6 cellular contexts compared by ENCODE assay signal in genomic region chr11:32119139-32119538, GRCh38. TPM values are rescaled to one million over a fixed set of nuclear protein-coding genes. Genes with fewer than 3 reads are reported as not detected.
DNase-seq lines count a peak whose midpoint lies in the region; ATAC-seq, FAIRE-seq and TF ChIP-seq lines count a peak whose summit lies in the region.
"Not testable (repeated sequence)": the region's sequence is repeated elsewhere in the genome, so short reads cannot be mapped to it uniquely, and the experiment has no call there.

No MANE protein-coding gene starts in this region.

- 0 out of 2 replicates have a peak, but pooled peaks cover 13% of the 10 kb centered on the region for H3K27me3 ChIP-seq in ACC112 (ENCODE audit: insufficient read depth, low read length)
- not testable (repeated sequence) for H3K27me3 ChIP-seq in HCT116 (ENCODE audit: insufficient read depth, low read length); PC-3 (ENCODE audit: low read length); astrocyte (ENCODE audit: insufficient read depth, low read length); mammary epithelial cell (ENCODE audit: insufficient read depth, low read length)
- peaks cover 1 to 46% of the 10 kb centered on the region in 2 experiments; a peak in 3 of 5 replicates for H3K27me3 ChIP-seq in HepG2 (ENCODE audit: control insufficient read depth in 1 of 2, insufficient read depth in 2 of 2, low read length in 2 of 2)

- not testable (repeated sequence) for H3K4me3 ChIP-seq in ACC112 (ENCODE audit: low read depth, low read length); PC-3 (ENCODE audit: low read length); astrocyte (ENCODE audit: insufficient read depth, low read depth, low read length); mammary epithelial cell (replicated peaks in 1 of 3; ENCODE audit: insufficient read depth in 1 of 3, low read depth in 2 of 3, low read length in 3 of 3); HepG2 (replicated peaks in 1 of 3; ENCODE audit: insufficient read depth in 1 of 3, low read depth in 2 of 3, low read length in 3 of 3)
- peak overlapping the region in 1 of 2 experiments; percentile 54; a peak in 1 of 4 replicates for H3K4me3 ChIP-seq in HCT116 (replicated peaks in 1 of 2; ENCODE audit: low read depth in 1 of 2, low read length in 2 of 2)

- BruUV-seq in HCT116 (replicated peaks; lab: Mats Ljungman, UMichigan); PC-3 (replicated peaks; lab: Mats Ljungman, UMichigan); mammary epithelial cell (replicated peaks; lab: Mats Ljungman, UMichigan); HepG2 (replicated peaks; lab: Mats Ljungman, UMichigan): not testable (repeated sequence)

- not testable (repeated sequence) for TF ChIP-seq CTCF in HCT116 (IDR thresholded peaks at IDR 0.05 in 2 of 3, conservative IDR thresholded peaks at IDR 0.05 in 1 of 3; ENCODE audit: borderline replicate concordance in 1 of 3, insufficient read depth in 1 of 3, low read depth in 2 of 3, low read length in 2 of 3); PC-3 (conservative IDR thresholded peaks at IDR 0.05; ENCODE audit: low read depth, low read length); astrocyte (IDR thresholded peaks at IDR 0.05; ENCODE audit: insufficient read depth, low read depth, low read length); mammary epithelial cell (conservative IDR thresholded peaks at IDR 0.05 in 1 of 2, IDR thresholded peaks at IDR 0.05 in 1 of 2; ENCODE audit: extremely low read depth in 1 of 2, insufficient read depth in 1 of 2, low read depth in 1 of 2, low read length in 2 of 2); HepG2 (CRISPR knock-in tag; IDR thresholded peaks at IDR 0.05)

- H4K20me1 ChIP-seq in HCT116 (ENCODE audit: insufficient read depth); PC-3 (ENCODE audit: low read length); astrocyte (ENCODE audit: insufficient read depth, low read length); mammary epithelial cell (ENCODE audit: insufficient read depth, low read length); HepG2 (ENCODE audit: insufficient read depth, low read length): not testable (repeated sequence)

- 92% methylated on average over 5 of the region's 5 CpGs for WGBS in mammary epithelial cell (ENCODE audit: low coverage, missing lambda C conversion rate)
- WGBS in HepG2 (ENCODE audit: low lambda C conversion rate), result 24% methylated on average over 5 of the region's 5 CpGs

- in situ Hi-C loops in mammary epithelial cell (cut with MboI; ENCODE audit: low sequenced_read_pairs in 2 of 2); HepG2 (cut with HindIII; ENCODE audit: extremely low pct_ligation_motif_present, low pct_unique_long_range_greater_than_20kb): not testable (repeated sequence)

- H3K27ac ChIP-seq in ACC112 (ENCODE audit: low read depth, low read length) (peak overlapping the region; percentile 35; the same call in 1 of the 2 replicates), HCT116 (ENCODE audit: low read depth, low read length) (peak overlapping the region; percentile 77; the same call in 1 of the 2 replicates), PC-3 (ENCODE audit: low read length) (peak overlapping the region; percentile 89), astrocyte (ENCODE audit: low read depth, low read length) (peak overlapping the region; percentile 47), mammary epithelial cell (ENCODE audit: insufficient read depth, low read depth, low read length) (peak overlapping the region; percentile 25)
- not testable (repeated sequence) for H3K27ac ChIP-seq in HepG2 (ENCODE audit: extremely low read length, insufficient read depth, low read length)

- not testable (repeated sequence) for H3K4me1 ChIP-seq in ACC112 (ENCODE audit: control insufficient read depth, insufficient read depth, low read length, unreplicated experiment); astrocyte (ENCODE audit: insufficient read depth, low read length)
- H3K4me1 ChIP-seq in HCT116 (ENCODE audit: control insufficient read depth in 1 of 2, insufficient read depth in 2 of 2, low read length in 2 of 2), result peaks cover 11 to 27% of the 10 kb centered on the region in 2 experiments
- H3K4me1 ChIP-seq in PC-3 (ENCODE audit: insufficient read depth, low read length), result peaks cover 16% of the 10 kb centered on the region
- H3K4me1 ChIP-seq in mammary epithelial cell (ENCODE audit: insufficient read depth, low read length), result peaks cover 10% of the 10 kb centered on the region
- peaks cover 12% of the 10 kb centered on the region for H3K4me1 ChIP-seq in HepG2 (ENCODE audit: insufficient read depth, low read length)

- not testable (repeated sequence) for H3K9ac ChIP-seq in HCT116 (ENCODE audit: low read length); astrocyte (ENCODE audit: low read length); mammary epithelial cell (ENCODE audit: insufficient read depth, low read length); HepG2 (ENCODE audit: insufficient read depth, low read depth, low read length)
- H3K9ac ChIP-seq in PC-3 (ENCODE audit: low read length), result peak overlapping the region; percentile 37; the same call in 1 of the 2 replicates

- CTCF ChIA-PET in HCT116 (lab: Charles Lee); PC-3 (lab: Charles Lee); HepG2 (lab: Yijun Ruan, JAX; ENCODE audit: low intra/inter-chr PET ratio, low total read pairs): not testable (repeated sequence)
- CTCF ChIA-PET in mammary epithelial cell (lab: Charles Lee; ENCODE audit: low non-redundant PET), result interaction anchor here (0.5 kb wide), 1 partner anchor 703 kb away, joined by 3 read pairs; no protein-coding TSS in a partner anchor

- not testable (repeated sequence) for H3K9me2 ChIP-seq in HCT116 (ENCODE audit: insufficient read depth); PC-3 (replicated peaks; ENCODE audit: low read length)

- H2AFZ ChIP-seq in ACC112 (ENCODE audit: low read length, unreplicated experiment); PC-3 (ENCODE audit: low read length); astrocyte (ENCODE audit: low read depth, low read length); mammary epithelial cell (ENCODE audit: low read depth, low read length); HepG2 (ENCODE audit: low read length): not testable (repeated sequence)
- H2AFZ ChIP-seq in HCT116 (ENCODE audit: low read depth, low read length, poor library complexity, severe bottlenecking), result peak overlapping the region; percentile 13

- POLR2A ChIA-PET in HCT116 (lab: Charles Lee); PC-3 (lab: Charles Lee; ENCODE audit: unreplicated experiment); HepG2 (lab: Yijun Ruan, JAX): not testable (repeated sequence)

- intact Hi-C loops in HCT116 (cut with micrococcal nuclease); PC-3 (cut with micrococcal nuclease); mammary epithelial cell (cut with micrococcal nuclease); HepG2 (cut with micrococcal nuclease; ENCODE audit: unreplicated experiment): not testable (repeated sequence)

- not testable (repeated sequence) for H3K79me2 ChIP-seq in ACC112 (ENCODE audit: control insufficient read depth, insufficient read depth, low read length, unreplicated experiment); HCT116 (ENCODE audit: insufficient read depth, low read length); PC-3 (ENCODE audit: low read length); astrocyte (ENCODE audit: insufficient read depth, low read length); mammary epithelial cell (ENCODE audit: insufficient read depth, low read length); HepG2 (ENCODE audit: insufficient read depth, low read length)

- not testable (repeated sequence) for DNase-seq in HCT116 (ENCODE audit: low read depth, low spot score); PC-3; astrocyte (ENCODE audit: low read depth); mammary epithelial cell; HepG2 (ENCODE audit: low spot score)

- not testable (repeated sequence) for TF ChIP-seq EP300 in HepG2 (IDR thresholded peaks at IDR 0.05; ENCODE audit: low read depth in 2 of 2, low read length in 2 of 2); HepG2 (CRISPR knock-in tag; IDR thresholded peaks at IDR 0.05; ENCODE audit: borderline replicate concordance)

- H3K4me3 Mint-ChIP-seq in astrocyte (ENCODE audit: unreplicated experiment), result not testable (repeated sequence)

- not testable (repeated sequence) for H3K27ac Mint-ChIP-seq in astrocyte (ENCODE audit: unreplicated experiment)

- not testable (repeated sequence) for ATAC-seq in HCT116, PC-3, HepG2

- H3F3A ChIP-seq in PC-3 (ENCODE audit: low read length, unreplicated experiment), result not testable (repeated sequence)

- H3K4me1 Mint-ChIP-seq in astrocyte (ENCODE audit: low read depth, unreplicated experiment), result not testable (repeated sequence)

- H3K4me2 ChIP-seq in HCT116 (ENCODE audit: low read length) (peak overlapping the region; percentile 76), PC-3 (ENCODE audit: low read length) (peak overlapping the region; percentile 63), astrocyte (ENCODE audit: low read length) (peak overlapping the region; percentile 6), mammary epithelial cell (ENCODE audit: insufficient read depth, low read depth, low read length) (peak overlapping the region; percentile 53)
- H3K4me2 ChIP-seq in HepG2 (ENCODE audit: low read depth, low read length), result not testable (repeated sequence)

- H3K9me3 Mint-ChIP-seq in astrocyte (ENCODE audit: unreplicated experiment), result not testable (repeated sequence)

- H3K27me3 Mint-ChIP-seq in astrocyte (ENCODE audit: low read depth, unreplicated experiment), result not testable (repeated sequence)

- FAIRE-seq in astrocyte (lab: Jason Lieb, UNC); HepG2 (lab: Jason Lieb, UNC): not testable (repeated sequence)

- dilution Hi-C loops in mammary epithelial cell (cut with HindIII; ENCODE audit: low sequenced_read_pairs), result not testable (repeated sequence)

- TF ChIP-seq POLR2A in HCT116 (IDR thresholded peaks at IDR 0.05; ENCODE audit: borderline replicate concordance, extremely low read depth, insufficient read depth, insufficient read length); HepG2 (IDR thresholded peaks at IDR 0.05; ENCODE audit: insufficient read depth in 1 of 2, low read depth in 2 of 2, low read length in 2 of 2): not testable (repeated sequence)

- TF ChIP-seq RAD21 in HCT116 (IDR thresholded peaks at IDR 0.05; ENCODE audit: low read depth); HepG2 (CRISPR knock-in tag; IDR thresholded peaks at IDR 0.05): not testable (repeated sequence)

- RAD21 ChIA-PET in HCT116 (lab: Charles Lee; ENCODE audit: low non-redundant PET in 1 of 2, low total read pairs in 2 of 2, uncharacterized antibody in 2 of 2, unreplicated experiment in 2 of 2), result not testable (repeated sequence)

- H3K9me3 ChIP-seq in HCT116 (ENCODE audit: control insufficient read depth in 1 of 2, insufficient read depth in 1 of 2, low read depth in 1 of 2, low read length in 2 of 2); PC-3 (ENCODE audit: low read length); astrocyte (ENCODE audit: insufficient read depth, low read depth, low read length); mammary epithelial cell (replicated peaks; ENCODE audit: insufficient read depth, low read length); HepG2 (ENCODE audit: low read length): not testable (repeated sequence)

- H3K36me3 Mint-ChIP-seq in astrocyte (ENCODE audit: low read depth, unreplicated experiment), result not testable (repeated sequence)

- not testable (repeated sequence) for H3K36me3 ChIP-seq in ACC112 (ENCODE audit: insufficient read depth, low read length); HCT116 (ENCODE audit: control insufficient read depth in 1 of 2, insufficient read depth in 2 of 2, low read length in 2 of 2); PC-3 (ENCODE audit: low read depth, low read length); astrocyte (ENCODE audit: insufficient read depth, low read length); mammary epithelial cell (ENCODE audit: insufficient read depth, low read length); HepG2 (replicated peaks in 1 of 2; ENCODE audit: control insufficient read depth in 1 of 2, insufficient read depth in 2 of 2, low read length in 2 of 2)

RNA-seq across cellular contexts. Expression of gene RCN1, which starts 28.3 kb away (rescaled TPM):
- total RNA-seq in HCT116 (2021; ENCODE audit: unreplicated experiment), result 99.8 TPM
- 101 and 108 TPM in 2 replicates for polyA plus RNA-seq in HCT116 (2012)
- total RNA-seq in PC-3 (2014; rRNA removed), result 94.6 and 110 TPM in 2 replicates
- 545 and 565 TPM in 2 replicates for total RNA-seq in astrocyte
- 100 to 1,000 TPM; 101 to 163 TPM for total RNA-seq in mammary epithelial cell
- 59.9 TPM for polyA plus RNA-seq in mammary epithelial cell
- polyA minus RNA-seq in mammary epithelial cell, result 29.8 TPM
- 14.7 and 28.5 TPM in 2 replicates for total RNA-seq in HepG2 (2016; rRNA removed; fragmentation: Illumina TruSeq; extraction: Trizol)
- 6.8 and 7.7 TPM in 2 replicates for total RNA-seq in HepG2 (2016; cell fraction: cytosol; rRNA removed; fragmentation: Illumina TruSeq; extraction: Trizol; ENCODE audit: low read depth)
- 14.2 and 26.1 TPM in 2 replicates for total RNA-seq in HepG2 (2016; cell fraction: insoluble cytoplasmic fraction; rRNA removed; fragmentation: Illumina TruSeq; extraction: Trizol)
- 15.0 and 16.9 TPM in 2 replicates for total RNA-seq in HepG2 (2016; cell fraction: membrane; rRNA removed; fragmentation: Illumina TruSeq; extraction: Trizol)
- 31.1 and 36.5 TPM in 2 replicates for total RNA-seq in HepG2 (2016; cell fraction: nucleus; rRNA removed; fragmentation: Illumina TruSeq; extraction: Trizol)
- polyA plus RNA-seq in HepG2 (2011; rRNA removed), result 21.9 and 22.0 TPM in 2 replicates
- polyA plus RNA-seq in HepG2 (2011; cell fraction: cytosol; rRNA removed), result 13.1 and 18.6 TPM in 2 replicates
- polyA plus RNA-seq in HepG2 (2011; cell fraction: nucleus; rRNA removed), result 13.9 and 19.0 TPM in 2 replicates
- 20.0 and 36.5 TPM in 2 replicates for polyA plus RNA-seq in HepG2 (2012)
- 10.1 and 12.3 TPM in 2 replicates for polyA plus RNA-seq in HepG2 (2016; cell fraction: cytosol; fragmentation: Illumina TruSeq; extraction: Trizol; ENCODE audit: low read depth)
- 24.9 and 25.0 TPM in 2 replicates for polyA plus RNA-seq in HepG2 (2016; cell fraction: insoluble cytoplasmic fraction; fragmentation: Illumina TruSeq; extraction: Trizol; ENCODE audit: low read depth)
- 19.5 and 23.7 TPM in 2 replicates for polyA plus RNA-seq in HepG2 (2016; cell fraction: membrane; fragmentation: Illumina TruSeq; extraction: Trizol; ENCODE audit: low read depth)
- 72.9 and 82.2 TPM in 2 replicates for polyA plus RNA-seq in HepG2 (2016; cell fraction: nucleus; fragmentation: Illumina TruSeq; extraction: Trizol; ENCODE audit: insufficient read depth, low read depth)
- polyA minus RNA-seq in HepG2 (2011; rRNA and poly(A)+ RNA removed; ENCODE audit: low replicate concordance), result 7.9 and 62.4 TPM in 2 replicates
- polyA minus RNA-seq in HepG2 (2011; cell fraction: cytosol; rRNA and poly(A)+ RNA removed), result 15.3 and 17.1 TPM in 2 replicates
- 18.0 and 23.4 TPM in 2 replicates for polyA minus RNA-seq in HepG2 (2011; cell fraction: nucleus; rRNA and poly(A)+ RNA removed)
